ENCODE assay signal across 1 cellular context in genomic region chr16:73049051-73049910, GRCh38.
TF ChIP-seq lines count a peak whose summit lies in the region.

No MANE protein-coding gene starts in this region.

TF ChIP-seq in HepG2, 621 proteins besides CTCF, POLR2A, EP300 and RAD21 (continued from another document and continues in another):
- TF ChIP-seq THAP9 (CRISPR knock-in tag; IDR thresholded peaks at IDR 0.05; ENCODE audit: borderline replicate concordance) (no peak), RNF219 (CRISPR knock-in tag; IDR thresholded peaks at IDR 0.05) (no peak), ISX (CRISPR knock-in tag; conservative IDR thresholded peaks at IDR 0.05) (no peak), MIER2 (CRISPR knock-in tag; IDR thresholded peaks at IDR 0.05) (no peak), HOXA7 (CRISPR knock-in tag; IDR thresholded peaks at IDR 0.05) (no peak), SRSF1 (optimal IDR thresholded peaks at IDR 0.05; ENCODE audit: low read depth, low read length) (no peak), ZNF563 (CRISPR knock-in tag; IDR thresholded peaks at IDR 0.05) (no peak), WIZ (CRISPR knock-in tag; IDR thresholded peaks at IDR 0.05) (no peak), MED1 (CRISPR knock-in tag; IDR thresholded peaks at IDR 0.05) (no peak), SMAD9 (CRISPR knock-in tag; IDR thresholded peaks at IDR 0.05) (no peak), SMAD1 (CRISPR knock-in tag; IDR thresholded peaks at IDR 0.05; ENCODE audit: borderline replicate concordance, low read depth) (no peak), ZNF687 (CRISPR knock-in tag; IDR thresholded peaks at IDR 0.05) (no peak), KLF11 (CRISPR knock-in tag; IDR thresholded peaks at IDR 0.05) (0 out of 2 replicates have a peak, but pooled peaks have one; percentile 12), HNF4A (CRISPR knock-in tag; IDR thresholded peaks at IDR 0.05) (no peak), ZNF367 (CRISPR knock-in tag; IDR thresholded peaks at IDR 0.05; ENCODE audit: borderline replicate concordance) (no peak), GRHL1 (CRISPR knock-in tag; conservative IDR thresholded peaks at IDR 0.05) (no peak), ZNF10 (CRISPR knock-in tag; IDR thresholded peaks at IDR 0.05; ENCODE audit: borderline replicate concordance, low read depth) (no peak), ZFP1 (CRISPR knock-in tag; IDR thresholded peaks at IDR 0.05) (no peak), ZNF710 (CRISPR knock-in tag; IDR thresholded peaks at IDR 0.05; ENCODE audit: borderline replicate concordance) (no peak), IRF2 (CRISPR knock-in tag; IDR thresholded peaks at IDR 0.05) (no peak), THAP7 (CRISPR knock-in tag; IDR thresholded peaks at IDR 0.05) (no peak), SETDB1 (CRISPR knock-in tag; IDR thresholded peaks at IDR 0.05; ENCODE audit: borderline replicate concordance) (no peak), ZMAT3 (CRISPR knock-in tag; conservative IDR thresholded peaks at IDR 0.05) (no peak), SAFB2 (CRISPR knock-in tag; IDR thresholded peaks at IDR 0.05; ENCODE audit: borderline replicate concordance, low read depth) (no peak), CHD2 (IDR thresholded peaks at IDR 0.05; ENCODE audit: low read depth, low read length) (no peak), DZIP1 (CRISPR knock-in tag; IDR thresholded peaks at IDR 0.05) (no peak), ZNF569 (CRISPR knock-in tag; IDR thresholded peaks at IDR 0.05; ENCODE audit: borderline replicate concordance) (no peak), ZBTB1 (CRISPR knock-in tag; IDR thresholded peaks at IDR 0.05; ENCODE audit: borderline replicate concordance) (no peak), GABPA (IDR thresholded peaks at IDR 0.05; ENCODE audit: low read depth, low read length) (no peak), GABPA (CRISPR knock-in tag; IDR thresholded peaks at IDR 0.05; ENCODE audit: low read depth) (peak; percentile 76), MAX (IDR thresholded peaks at IDR 0.05) (0 out of 2 replicates have a peak, but pooled peaks have one; percentile 7), CC2D1A (CRISPR knock-in tag; IDR thresholded peaks at IDR 0.05) (no peak), ZNF777 (CRISPR knock-in tag; IDR thresholded peaks at IDR 0.05) (no peak), ZNF841 (CRISPR knock-in tag; IDR thresholded peaks at IDR 0.05; ENCODE audit: borderline replicate concordance) (no peak), ZNF549 (CRISPR knock-in tag; IDR thresholded peaks at IDR 0.05) (no peak), GATAD2A (CRISPR knock-in tag; IDR thresholded peaks at IDR 0.05) (no peak), RFXAP (CRISPR knock-in tag; IDR thresholded peaks at IDR 0.05; ENCODE audit: borderline replicate concordance) (no peak), ZNF704 (CRISPR knock-in tag; IDR thresholded peaks at IDR 0.05; ENCODE audit: borderline replicate concordance) (no peak), ZFAT (CRISPR knock-in tag; conservative IDR thresholded peaks at IDR 0.05) (no peak), TFAP4 (IDR thresholded peaks at IDR 0.05; ENCODE audit: borderline replicate concordance, low read depth) (no peak), NR2F6 (IDR thresholded peaks at IDR 0.05) (no peak), NR2F6 (CRISPR knock-in tag; IDR thresholded peaks at IDR 0.05) (no peak), SP1 (IDR thresholded peaks at IDR 0.05) (no peak), SP1 (CRISPR knock-in tag; IDR thresholded peaks at IDR 0.05) (no peak; the same call in 1 of the 2 replicates), PPARG (CRISPR knock-in tag; conservative IDR thresholded peaks at IDR 0.05) (peak; percentile 41; the same call in 1 of the 2 replicates), ZFP82 (CRISPR knock-in tag; IDR thresholded peaks at IDR 0.05; ENCODE audit: borderline replicate concordance) (no peak), ZNF570 (CRISPR knock-in tag; IDR thresholded peaks at IDR 0.05; ENCODE audit: borderline replicate concordance) (no peak)
